In genomic region chr3:187610926-187611545, GRCh38 we compare ENCODE assay signal across 1 cellular context.
TF ChIP-seq lines count a peak whose summit lies in the region.

No MANE protein-coding gene starts in this region.

TF ChIP-seq in IMR-90, 13 proteins besides CTCF, POLR2A, EP300 and RAD21:
- no peak for TF ChIP-seq ELK1 (IDR thresholded peaks at IDR 0.05; ENCODE audit: borderline replicate concordance, low read depth, low read length)
